1 cellular context compared by ENCODE assay signal in the genomic region with DNA sequence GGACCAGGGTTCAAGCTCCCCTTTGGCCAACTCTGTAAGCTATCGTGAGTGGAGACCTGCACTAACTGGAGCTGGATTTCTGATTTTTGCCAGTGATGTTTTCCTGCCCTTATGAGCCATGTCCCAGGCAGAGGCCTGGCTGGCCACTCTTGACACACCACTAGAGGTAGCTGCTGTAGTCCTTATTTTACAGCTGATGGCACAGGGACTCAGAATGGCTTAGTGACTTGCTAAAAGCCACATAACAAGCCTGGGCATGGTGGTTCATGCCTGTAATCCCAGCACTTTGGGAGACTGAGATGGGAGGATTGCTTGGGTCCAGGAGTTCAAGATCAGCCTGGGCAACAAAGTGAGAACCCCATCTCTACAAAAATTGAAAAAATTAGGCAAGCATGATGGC.
TF ChIP-seq lines count a peak whose summit lies in the region.

No MANE protein-coding gene starts in this region.

TF ChIP-seq in H1, 55 proteins besides CTCF, POLR2A, EP300 and RAD21 (continued from another document):
- no peak for TF ChIP-seq CHD7 (IDR thresholded peaks at IDR 0.05; ENCODE audit: insufficient replicate concordance, low read length)
TF ChIP-seq in H1: peak in this region for 0.
